1 cellular context compared by ENCODE assay signal in the genomic region with DNA sequence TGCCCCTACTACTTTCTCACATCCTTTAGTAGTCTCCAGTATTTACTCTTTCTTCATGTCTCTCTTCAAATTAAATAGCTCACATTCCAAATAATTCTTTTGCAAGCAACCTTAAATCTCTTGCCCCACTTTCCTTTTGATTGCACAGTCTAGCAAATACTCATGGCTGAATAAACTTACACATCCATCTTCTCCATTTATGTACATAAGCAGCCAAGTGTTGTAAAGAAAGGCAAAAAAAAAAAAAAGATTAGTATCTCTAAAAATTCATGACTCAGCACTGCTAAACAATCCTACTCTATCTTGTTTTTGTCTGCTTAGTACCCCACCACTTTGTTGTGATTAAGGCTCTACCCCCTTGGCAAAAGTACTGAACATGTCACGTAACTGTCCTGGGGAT.
TF ChIP-seq lines count a peak whose summit lies in the region.

No MANE protein-coding gene starts in this region.

TF ChIP-seq in HepG2, 621 proteins besides CTCF, POLR2A, EP300 and RAD21:
- no peak for TF ChIP-seq ZFAT (CRISPR knock-in tag; conservative IDR thresholded peaks at IDR 0.05)
- TF ChIP-seq NFE2L2 (IDR thresholded peaks at IDR 0.05; ENCODE audit: low read length) = peak; percentile 51; the same call in 1 of the 2 replicates
- TF ChIP-seq, protein P1, sequence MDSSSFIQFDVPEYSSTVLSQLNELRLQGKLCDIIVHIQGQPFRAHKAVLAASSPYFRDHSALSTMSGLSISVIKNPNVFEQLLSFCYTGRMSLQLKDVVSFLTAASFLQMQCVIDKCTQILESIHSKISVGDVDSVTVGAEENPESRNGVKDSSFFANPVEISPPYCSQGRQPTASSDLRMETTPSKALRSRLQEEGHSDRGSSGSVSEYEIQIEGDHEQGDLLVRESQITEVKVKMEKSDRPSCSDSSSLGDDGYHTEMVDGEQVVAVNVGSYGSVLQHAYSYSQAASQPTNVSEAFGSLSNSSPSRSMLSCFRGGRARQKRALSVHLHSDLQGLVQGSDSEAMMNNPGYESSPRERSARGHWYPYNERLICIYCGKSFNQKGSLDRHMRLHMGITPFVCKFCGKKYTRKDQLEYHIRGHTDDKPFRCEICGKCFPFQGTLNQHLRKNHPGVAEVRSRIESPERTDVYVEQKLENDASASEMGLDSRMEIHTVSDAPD (CRISPR knock-in tag; IDR thresholded peaks at IDR 0.05) = no peak
- peak; percentile 89 for TF ChIP-seq MAFF (IDR thresholded peaks at IDR 0.05; ENCODE audit: low read depth, low read length)
- no peak for TF ChIP-seq ZNF7 (CRISPR knock-in tag; IDR thresholded peaks at IDR 0.05)
- TF ChIP-seq DR1 (CRISPR knock-in tag; IDR thresholded peaks at IDR 0.05) = no peak
- TF ChIP-seq ZNF724P (CRISPR knock-in tag; IDR thresholded peaks at IDR 0.05; ENCODE audit: borderline replicate concordance) = no peak
- TF ChIP-seq ZXDC (CRISPR knock-in tag; IDR thresholded peaks at IDR 0.05) = no peak
- peak; percentile 90 to 92 for TF ChIP-seq MAFK (conservative IDR thresholded peaks at IDR 0.05 in 1 of 2, IDR thresholded peaks at IDR 0.05 in 1 of 2; ENCODE audit: low read length in 2 of 2)
